23 cellular contexts compared by ENCODE assay signal in genomic region chr5:157213527-157214243, GRCh38. TPM values are rescaled to one million over a fixed set of nuclear protein-coding genes. Genes with fewer than 3 reads are reported as not detected.
DNase-seq lines count a peak whose midpoint lies in the region; ATAC-seq and TF ChIP-seq lines count a peak whose summit lies in the region.
"Had no signal": no experiment of that assay in that cellular context is flagged by ENCODE, and none has a peak within 500 bp of the region (broad histone marks: within the 10 kb centered on the region; RNA-seq: fewer than 3 reads in every experiment).

No MANE protein-coding gene starts in this region.

- peak overlapping the region; percentile 26 for H3K4me3 Mint-ChIP-seq in CD4-positive, alpha-beta T cell
- peak overlapping the region; percentile 29 for H3K4me3 Mint-ChIP-seq in activated CD8-positive, alpha-beta T cell treated with anti-CD3 and anti-CD28 coated beads, Interleukin-2, amount 10 ng/mL, durations not matched to agents 7 days and 5 days
- H3K4me3 Mint-ChIP-seq in naive thymus-derived CD4-positive, alpha-beta T cell: peak overlapping the region in 9 of 10 donors; percentile 12 to 89 (median 66)
- H3K4me3 Mint-ChIP-seq: memory B cell had no signal

- H3K4me2 ChIP-seq in DND-41 (ENCODE audit: insufficient read depth, low read length): no peak overlapping the region

- peaks cover 91% of the 10 kb centered on the region for H3K36me3 ChIP-seq in DND-41 (ENCODE audit: insufficient read depth, low read length)
- peaks cover 36 to 93% (median 37%) of the 10 kb centered on the region in 3 experiments for H3K36me3 ChIP-seq in naive thymus-derived CD4-positive, alpha-beta T cell (ENCODE audit: control insufficient read depth in 2 of 3, insufficient read depth in 3 of 3, low read length in 3 of 3)
- H3K36me3 ChIP-seq: breast epithelium, tibial artery had no signal

- H3K79me2 ChIP-seq in DND-41 (ENCODE audit: insufficient read depth, low read length): peaks cover 33% of the 10 kb centered on the region

- H3K9me3 Mint-ChIP-seq in CD4-positive, alpha-beta T cell: no peaks in the 10 kb centered on the region
- no peaks in the 10 kb centered on the region for H3K9me3 Mint-ChIP-seq in activated CD8-positive, alpha-beta T cell treated with anti-CD3 and anti-CD28 coated beads, Interleukin-2, amount 10 ng/mL, durations not matched to agents 7 days and 5 days (ENCODE audit: insufficient read depth)
- peaks cover 0 to 5% (median 0%) of the 10 kb centered on the region in 11 donors for H3K9me3 Mint-ChIP-seq in naive thymus-derived CD4-positive, alpha-beta T cell
- H3K9me3 Mint-ChIP-seq: memory B cell had no signal

- H3K36me3 Mint-ChIP-seq in CD4-positive, alpha-beta T cell (ENCODE audit: low read depth): peaks cover 99% of the 10 kb centered on the region
- H3K36me3 Mint-ChIP-seq in activated CD8-positive, alpha-beta T cell treated with anti-CD3 and anti-CD28 coated beads, Interleukin-2, amount 10 ng/mL, durations not matched to agents 7 days and 5 days (ENCODE audit: low read depth): peaks cover 96% of the 10 kb centered on the region
- H3K36me3 Mint-ChIP-seq in naive thymus-derived CD4-positive, alpha-beta T cell: peaks cover 32 to 80% (median 79%) of the 10 kb centered on the region in 5 donors
- H3K36me3 Mint-ChIP-seq: memory B cell had no signal

- H3K27ac ChIP-seq in CD4-positive, alpha-beta T cell (ENCODE audit: low read depth, low read length): peak overlapping the region; percentile 75
- peak overlapping the region; percentile 86 for H3K27ac ChIP-seq in DND-41 (ENCODE audit: low read length)
- H3K27ac ChIP-seq in naive thymus-derived CD4-positive, alpha-beta T cell (ENCODE audit: low read depth, low read length): peak overlapping the region; percentile 86
- H3K27ac ChIP-seq: breast epithelium, tibial artery had no signal

- DNase-seq in CD4-positive, alpha-beta T cell: no peak
- DNase-seq in DND-41: no peak
- no peak for DNase-seq in activated CD8-positive, alpha-beta T cell treated with anti-CD3 and anti-CD28 coated beads, Interleukin-2, amount 10 ng/mL, durations not matched to agents 7 days and 5 days
- DNase-seq in naive thymus-derived CD4-positive, alpha-beta T cell: peak in 1 of 9 donors; percentile 51
- DNase-seq in NCI-H2107 (lab: John Stamatoyannopoulos, UW): no peak
- DNase-seq: activated CD4-positive, alpha-beta T cell treated with anti-CD3 and anti-CD28 coated beads, Interleukin-2, amount 50 U/mL, for 1 hour; amniotic stem cell; cortex of kidney; DMS79; KG1; NCI-H1694 treated with DMSO at 0.1 percent for 48 hours; NCI-H226; NCI-H748 treated with DMSO at 0.1 percent for 48 hours; tibial artery had no signal

- H3K4me1 Mint-ChIP-seq in CD4-positive, alpha-beta T cell (ENCODE audit: low read depth): peaks cover 96% of the 10 kb centered on the region
- H3K4me1 Mint-ChIP-seq in activated CD8-positive, alpha-beta T cell treated with anti-CD3 and anti-CD28 coated beads, Interleukin-2, amount 10 ng/mL, durations not matched to agents 7 days and 5 days (ENCODE audit: low read depth): peaks cover 97% of the 10 kb centered on the region
- peaks cover 43 to 100% (median 96%) of the 10 kb centered on the region in 7 donors for H3K4me1 Mint-ChIP-seq in naive thymus-derived CD4-positive, alpha-beta T cell

- no peak for ATAC-seq in CD4-positive, alpha-beta T cell (ENCODE audit: poor library complexity)
- no peak for ATAC-seq in DND-41 (ENCODE audit: insufficient read depth, low read depth)
- peak; percentile 21 for ATAC-seq in activated CD8-positive, alpha-beta T cell treated with anti-CD3 and anti-CD28 coated beads, Interleukin-2, amount 10 ng/mL, durations not matched to agents 7 days and 5 days
- no peak for ATAC-seq in naive thymus-derived CD4-positive, alpha-beta T cell
- no peak for ATAC-seq in GM21447 (IDR thresholded peaks at IDR 0.05; ENCODE audit: unreplicated experiment)
- no peak for ATAC-seq in GM18861 (IDR thresholded peaks at IDR 0.05; ENCODE audit: unreplicated experiment)
- ATAC-seq: Right ventricle myocardium inferior had no signal

- H2AFZ ChIP-seq in DND-41 (ENCODE audit: low read depth, low read length): no peak overlapping the region

- intact Hi-C loops in CD4-positive, alpha-beta T cell (cut with DNase I, micrococcal nuclease): loop anchor here in 1 of 2 experiments (2.0 kb wide), 1 partner anchor 65 kb away; no protein-coding TSS in a partner anchor
- intact Hi-C loops in naive thymus-derived CD4-positive, alpha-beta T cell (cut with micrococcal nuclease): loop anchor here (1.0 to 2.0 kb wide), 3 partner anchors 9 to 17 kb away; no protein-coding TSS in a partner anchor

- H3K4me3 ChIP-seq in DND-41 (ENCODE audit: low read depth in 1 of 2, low read length in 2 of 2): no peak overlapping the region
- H3K4me3 ChIP-seq in naive thymus-derived CD4-positive, alpha-beta T cell (ENCODE audit: low read length): peak overlapping the region; percentile 8
- H3K4me3 ChIP-seq: breast epithelium, skin epidermis, tibial artery had no signal

- H4K20me1 ChIP-seq in DND-41 (ENCODE audit: insufficient read depth, low read length): 0 out of 2 replicates have a peak, but pooled peaks cover 2% of the 10 kb centered on the region

- peaks cover 87% of the 10 kb centered on the region for H3K4me1 ChIP-seq in DND-41 (ENCODE audit: insufficient read depth, low read length)
- peaks cover 87 to 94% of the 10 kb centered on the region in 2 donors for H3K4me1 ChIP-seq in naive thymus-derived CD4-positive, alpha-beta T cell (ENCODE audit: control insufficient read depth in 2 of 2, insufficient read depth in 2 of 2, low read length in 2 of 2)
- H3K4me1 ChIP-seq: breast epithelium, tibial artery had no signal

- POLR2A ChIA-PET in CD4-positive, alpha-beta T cell (lab: Charles Lee): interaction anchor here (0.7 to 9.5 kb wide), 5 partner anchors 7 to 31 kb away, joined by 3 to 121 read pairs (median 4); no protein-coding TSS in a partner anchor
- POLR2A ChIA-PET in activated CD8-positive, alpha-beta T cell treated with anti-CD3 and anti-CD28 coated beads, Interleukin-2, amount 10 ng/mL, durations not matched to agents 7 days and 5 days (lab: Charles Lee): interaction anchor here (1.1 to 11.1 kb wide), 3 partner anchors 10 to 33 kb away, joined by 4 to 148 read pairs (median 34); partner anchors contain the start of gene ITK
- POLR2A ChIA-PET in naive thymus-derived CD4-positive, alpha-beta T cell (lab: Charles Lee): interaction anchor here (0.6 to 14.9 kb wide), 10 partner anchors 8 to 65 kb away, joined by 3 to 253 read pairs (median 4); partner anchors contain the start of gene ITK

- no peak for TF ChIP-seq CTCF in CD4-positive, alpha-beta T cell (IDR thresholded peaks at IDR 0.05)
- TF ChIP-seq CTCF in DND-41 (IDR thresholded peaks at IDR 0.05; ENCODE audit: borderline replicate concordance, extremely low read depth, low read length, poor library complexity, severe bottlenecking): no peak

- H3K27ac Mint-ChIP-seq in CD4-positive, alpha-beta T cell: peak overlapping the region; percentile 80
- peak overlapping the region; percentile 85 for H3K27ac Mint-ChIP-seq in activated CD8-positive, alpha-beta T cell treated with anti-CD3 and anti-CD28 coated beads, Interleukin-2, amount 10 ng/mL, durations not matched to agents 7 days and 5 days
- H3K27ac Mint-ChIP-seq in naive thymus-derived CD4-positive, alpha-beta T cell: peak overlapping the region; percentile 80 to 98 (median 92)
- H3K27ac Mint-ChIP-seq: memory B cell had no signal

- no peaks in the 10 kb centered on the region for H3K9me3 ChIP-seq in CD4-positive, alpha-beta T cell (ENCODE audit: control insufficient read depth, low read length)
- no peaks in the 10 kb centered on the region for H3K9me3 ChIP-seq in DND-41 (ENCODE audit: insufficient read depth, low read length, severe bottlenecking)
- no peaks in the 10 kb centered on the region for H3K9me3 ChIP-seq in naive thymus-derived CD4-positive, alpha-beta T cell (ENCODE audit: control insufficient read depth in 2 of 3, low read length in 3 of 3)
- H3K9me3 ChIP-seq: breast epithelium, tibial artery had no signal

- CTCF ChIA-PET in CD4-positive, alpha-beta T cell (lab: Charles Lee): interaction anchor here (1.7 kb wide), 1 partner anchor 9 kb away, joined by 5 read pairs; no protein-coding TSS in a partner anchor
- CTCF ChIA-PET in activated CD8-positive, alpha-beta T cell treated with anti-CD3 and anti-CD28 coated beads, Interleukin-2, amount 10 ng/mL, durations not matched to agents 7 days and 5 days (lab: Charles Lee): interaction anchor here (1.1 to 1.9 kb wide), 3 partner anchors 10 to 65 kb away, joined by 3 to 17 read pairs (median 5); no protein-coding TSS in a partner anchor
- CTCF ChIA-PET in naive thymus-derived CD4-positive, alpha-beta T cell (lab: Charles Lee): interaction anchor here (1.5 to 1.6 kb wide), 2 partner anchors 11 to 14 kb away, joined by 3 to 4 read pairs; no protein-coding TSS in a partner anchor

- no peaks in the 10 kb centered on the region for H3K27me3 ChIP-seq in CD4-positive, alpha-beta T cell (ENCODE audit: control insufficient read depth, insufficient read depth, low read length)
- no peaks in the 10 kb centered on the region for H3K27me3 ChIP-seq in DND-41 (ENCODE audit: insufficient read depth, low read length, poor library complexity)
- no peaks in the 10 kb centered on the region for H3K27me3 ChIP-seq in naive thymus-derived CD4-positive, alpha-beta T cell (ENCODE audit: control insufficient read depth in 2 of 2, insufficient read depth in 2 of 2, low read length in 2 of 2)
- H3K27me3 ChIP-seq: breast epithelium, tibial artery had no signal

- no peak overlapping the region; the same call in 1 of the 2 replicates for H3K9ac ChIP-seq in DND-41 (ENCODE audit: low read depth, low read length)

- H3K27me3 Mint-ChIP-seq in CD4-positive, alpha-beta T cell: no peaks in the 10 kb centered on the region
- H3K27me3 Mint-ChIP-seq in activated CD8-positive, alpha-beta T cell treated with anti-CD3 and anti-CD28 coated beads, Interleukin-2, amount 10 ng/mL, durations not matched to agents 7 days and 5 days (ENCODE audit: low read depth): no peaks in the 10 kb centered on the region
- H3K27me3 Mint-ChIP-seq in naive thymus-derived CD4-positive, alpha-beta T cell: no peaks in the 10 kb centered on the region

RNA-seq across cellular contexts. Expression of gene ITK, which starts 33.0 kb away (rescaled TPM):
- total RNA-seq in CD4-positive, alpha-beta T cell: 100 to 1,000 TPM; 289 to 292 TPM
- total RNA-seq in activated CD8-positive, alpha-beta T cell treated with anti-CD3 and anti-CD28 coated beads, Interleukin-2, amount 10 ng/mL, durations not matched to agents 7 days and 5 days: 100 to 1,000 TPM; 254 to 263 TPM
- total RNA-seq in naive thymus-derived CD4-positive, alpha-beta T cell: 100 to 1,000 TPM; 278 to 481 (median 324) TPM
- 100 to 1,000 TPM; 183 to 245 TPM for polyA plus RNA-seq in naive thymus-derived CD4-positive, alpha-beta T cell
- total RNA-seq: myocyte had no signal
- polyA plus RNA-seq: fibroblast of lung had no signal

RNA-seq across cellular contexts. Expression of gene GARIN3, which starts 47.6 kb away (rescaled TPM):
- not detected for total RNA-seq in CD4-positive, alpha-beta T cell
- total RNA-seq in activated CD8-positive, alpha-beta T cell treated with anti-CD3 and anti-CD28 coated beads, Interleukin-2, amount 10 ng/mL, durations not matched to agents 7 days and 5 days: not detected
- total RNA-seq in naive thymus-derived CD4-positive, alpha-beta T cell: not detected
- polyA plus RNA-seq in naive thymus-derived CD4-positive, alpha-beta T cell: under 1 TPM in 1 of 2 donors, not detected in 1; 0.07 TPM
- total RNA-seq: breast epithelium, fibroblast of lung, myocyte, omental fat pad, Right ventricle myocardium inferior had no signal
- polyA plus RNA-seq: fibroblast of lung had no signal

RNA-seq across cellular contexts. Expression of gene CYFIP2, which starts 52.2 kb away (rescaled TPM):
- total RNA-seq in CD4-positive, alpha-beta T cell: 100 to 1,000 TPM; 271 to 287 TPM
- 100 to 1,000 TPM; 512 to 516 TPM for total RNA-seq in activated CD8-positive, alpha-beta T cell treated with anti-CD3 and anti-CD28 coated beads, Interleukin-2, amount 10 ng/mL, durations not matched to agents 7 days and 5 days
- total RNA-seq in naive thymus-derived CD4-positive, alpha-beta T cell: 100 to 1,000 TPM; 386 to 449 (median 401) TPM
- polyA plus RNA-seq in naive thymus-derived CD4-positive, alpha-beta T cell: 100 to 1,000 TPM; 522 to 755 TPM
